In the genomic region with DNA sequence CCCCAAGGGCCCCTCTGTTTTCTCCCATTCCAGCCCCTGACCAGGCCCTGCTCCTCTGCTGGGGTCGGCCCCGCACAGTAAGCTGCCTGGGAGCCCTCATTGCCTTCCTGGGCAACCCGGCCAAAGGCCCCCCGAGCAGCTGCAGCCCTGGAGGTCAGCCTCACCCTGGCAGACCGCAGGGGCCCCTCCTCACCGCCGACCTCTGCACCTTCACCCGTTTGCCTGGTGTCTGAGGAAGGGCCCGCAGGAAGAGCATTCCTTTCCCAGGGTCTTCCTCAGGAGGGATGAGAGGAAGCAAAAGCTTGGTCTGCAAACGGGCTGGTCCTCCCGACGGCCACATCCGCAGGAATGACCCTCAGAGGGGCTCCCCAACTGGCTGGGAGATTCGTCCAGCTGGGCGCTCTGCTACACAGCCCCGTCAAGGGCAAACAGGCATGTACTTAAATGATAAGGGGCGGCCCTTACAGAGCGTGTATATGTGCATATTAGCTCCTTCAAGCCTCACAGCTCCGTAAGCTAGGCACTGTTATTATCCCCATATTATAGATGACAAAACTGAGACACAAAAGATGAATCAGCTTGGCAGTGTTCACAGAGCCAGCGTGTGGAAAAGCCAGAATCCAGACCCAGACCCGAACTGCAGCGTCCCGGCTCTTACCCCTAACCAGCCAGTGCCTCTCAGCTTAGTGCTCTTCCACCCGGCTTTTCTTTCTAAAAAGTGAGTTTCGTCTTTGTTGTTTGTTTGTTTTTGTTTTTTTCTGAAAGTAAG, we compare ENCODE assay signal across 9 cellular contexts. TPM values are rescaled to one million over a fixed set of nuclear protein-coding genes. Genes with fewer than 3 reads are reported as not detected.
DNase-seq lines count a peak whose midpoint lies in the region; ATAC-seq and TF ChIP-seq lines count a peak whose summit lies in the region.
"Had no signal": no experiment of that assay in that cellular context is flagged by ENCODE, and none has a peak within 500 bp of the region (broad histone marks: within the 10 kb centered on the region; RNA-seq: fewer than 3 reads in every experiment).

No MANE protein-coding gene starts in this region.

- ATAC-seq in T-cell (replicated peaks in 1 of 4) (no peak), heart left ventricle (peak; percentile 6 to 33 (median 22)), HG02642 (IDR thresholded peaks at IDR 0.05; ENCODE audit: poor library complexity, unreplicated experiment) (no peak)

- H3K36me3 ChIP-seq in heart left ventricle: no peaks in the 10 kb centered on the region

- H3K9me3 Mint-ChIP-seq in T-cell (no peaks in the 10 kb centered on the region), progenitor cell of endocrine pancreas (ENCODE audit: low read depth) (no peaks in the 10 kb centered on the region)

- H3K4me1 ChIP-seq in heart left ventricle: peaks cover 0 to 57% (median 27%) of the 10 kb centered on the region in 12 donors

- in situ Hi-C loops in G401 (cut with HindIII; ENCODE audit: low sequenced_read_pairs): no loop called here

- DNase-seq in G401 (ENCODE audit: low spot score) (peak; percentile 19), T-cell (no peak), heart left ventricle (no peak), progenitor cell of endocrine pancreas (ENCODE audit: low spot score, unreplicated experiment) (no peak), amniotic stem cell (lab: John Stamatoyannopoulos, UW) (no peak), iPS-NIHi11 (ENCODE audit: low spot score) (no peak), DMS114 treated with DMSO at 0.1 percent for 48 hours (lab: John Stamatoyannopoulos, UW; ENCODE audit: unreplicated experiment) (no peak)
- DNase-seq: hippocampal formation had no signal

- peak overlapping the region in 11 of 12 donors; percentile 33 to 60 (median 51) for H3K4me3 ChIP-seq in heart left ventricle

- intact Hi-C loops in heart left ventricle (cut with DNase I): loop anchor here in 3 of 10 donors (5.0 kb wide), 3 partner anchors 176 to 681 kb away; partner anchors contain the start of genes BABAM2 (in 1 of the 3), FOSL2 (in 1 of the 3) and RBKS (in 1 of the 3)

- POLR2A ChIA-PET in T-cell (lab: Charles Lee): no interaction called here

- 25 to 52% (median 39%) methylated on average over 21 to 25 of the region's 25 CpGs for WGBS in heart left ventricle, 4 donors

- TF ChIP-seq POLR2A in heart left ventricle (IDR thresholded peaks at IDR 0.05): no peak

- no peaks in the 10 kb centered on the region for H3K36me3 Mint-ChIP-seq in T-cell
- H3K36me3 Mint-ChIP-seq in progenitor cell of endocrine pancreas (ENCODE audit: insufficient read depth): no peaks in the 10 kb centered on the region

- H3K9me3 ChIP-seq in heart left ventricle: no peaks in the 10 kb centered on the region

- H3K4me1 Mint-ChIP-seq in T-cell (peaks cover 19 to 31% (median 24%) of the 10 kb centered on the region in 3 donors), progenitor cell of endocrine pancreas (ENCODE audit: low read depth) (peaks cover 4% of the 10 kb centered on the region)

- peak overlapping the region; percentile 85 to 100 (median 92) for H3K27ac ChIP-seq in heart left ventricle

- no peak for TF ChIP-seq CTCF in heart left ventricle (IDR thresholded peaks at IDR 0.05)
- no peak for TF ChIP-seq CTCF in progenitor cell of endocrine pancreas (IDR thresholded peaks at IDR 0.05; ENCODE audit: unreplicated experiment)

- peaks cover 0 to 8% (median 0%) of the 10 kb centered on the region in 9 donors for H3K27me3 ChIP-seq in heart left ventricle

- CTCF ChIA-PET in T-cell (lab: Charles Lee): interaction anchor here in 1 of 2 donors (0.6 kb wide), 1 partner anchor 35 kb away, joined by 3 read pairs; no protein-coding TSS in a partner anchor

- H3K4me3 Mint-ChIP-seq in T-cell (peak overlapping the region; percentile 17 to 75 (median 34)), progenitor cell of endocrine pancreas (ENCODE audit: low read depth) (peak overlapping the region; percentile 46)

- H3K27ac Mint-ChIP-seq in T-cell: no peak overlapping the region
- peak overlapping the region; percentile 79 for H3K27ac Mint-ChIP-seq in progenitor cell of endocrine pancreas

- H3K27me3 Mint-ChIP-seq in T-cell: peaks cover 9 to 26% of the 10 kb centered on the region in 2 donors
- H3K27me3 Mint-ChIP-seq in progenitor cell of endocrine pancreas: peaks cover 41% of the 10 kb centered on the region

RNA-seq across cellular contexts. Expression of gene SLC4A1AP, which starts 52.8 kb away (rescaled TPM):
- total RNA-seq in G401 (2014; rRNA removed; shearing (Covaris generic)): 36.1 and 41.5 TPM in 2 replicates
- total RNA-seq in T-cell (10 to 100 TPM; 21.1 to 24.2 (median 21.8) TPM), heart left ventricle (10 to 100 TPM; 19.2 to 25.6 (median 22.4) TPM), progenitor cell of endocrine pancreas (19.5 and 22.1 TPM in 2 replicates)
- polyA plus RNA-seq in heart left ventricle: 10 to 100 TPM; 14.9 to 27.8 TPM

RNA-seq across cellular contexts. Expression of gene SUPT7L, which starts 53.1 kb away (rescaled TPM):
- total RNA-seq in G401 (2014; rRNA removed; shearing (Covaris generic)): 19.0 and 29.8 TPM in 2 replicates
- total RNA-seq in T-cell (10 to 100 TPM; 39.2 to 53.2 (median 39.3) TPM), heart left ventricle (10 to 100 TPM; 18.6 to 29.5 (median 27.0) TPM), progenitor cell of endocrine pancreas (47.6 and 48.1 TPM in 2 replicates)
- polyA plus RNA-seq in heart left ventricle: 10 to 100 TPM; 21.0 to 22.4 TPM

RNA-seq across cellular contexts. Expression of gene MRPL33, which starts 55.0 kb away (rescaled TPM):
- 68.1 and 139 TPM in 2 replicates for total RNA-seq in G401 (2014; rRNA removed; shearing (Covaris generic))
- total RNA-seq in T-cell (10 to 100 TPM; 25.9 to 39.4 (median 29.7) TPM), heart left ventricle (100 to 1,000 TPM; 163 to 503 (median 305) TPM), progenitor cell of endocrine pancreas (59.7 and 63.3 TPM in 2 replicates)
- polyA plus RNA-seq in heart left ventricle: 100 to 1,000 TPM; 177 to 901 TPM

Comparison
In these comparisons a context has a peak if more than half of its experiments do, and no peak if none do; other contexts are left out.
1. ATAC-seq: peak in heart left ventricle (4 of 4); none in T-cell (0 of 4) and HG02642 (single experiment).